Comparison of ENCODE assay signal across 24 cellular contexts in the genomic region with DNA sequence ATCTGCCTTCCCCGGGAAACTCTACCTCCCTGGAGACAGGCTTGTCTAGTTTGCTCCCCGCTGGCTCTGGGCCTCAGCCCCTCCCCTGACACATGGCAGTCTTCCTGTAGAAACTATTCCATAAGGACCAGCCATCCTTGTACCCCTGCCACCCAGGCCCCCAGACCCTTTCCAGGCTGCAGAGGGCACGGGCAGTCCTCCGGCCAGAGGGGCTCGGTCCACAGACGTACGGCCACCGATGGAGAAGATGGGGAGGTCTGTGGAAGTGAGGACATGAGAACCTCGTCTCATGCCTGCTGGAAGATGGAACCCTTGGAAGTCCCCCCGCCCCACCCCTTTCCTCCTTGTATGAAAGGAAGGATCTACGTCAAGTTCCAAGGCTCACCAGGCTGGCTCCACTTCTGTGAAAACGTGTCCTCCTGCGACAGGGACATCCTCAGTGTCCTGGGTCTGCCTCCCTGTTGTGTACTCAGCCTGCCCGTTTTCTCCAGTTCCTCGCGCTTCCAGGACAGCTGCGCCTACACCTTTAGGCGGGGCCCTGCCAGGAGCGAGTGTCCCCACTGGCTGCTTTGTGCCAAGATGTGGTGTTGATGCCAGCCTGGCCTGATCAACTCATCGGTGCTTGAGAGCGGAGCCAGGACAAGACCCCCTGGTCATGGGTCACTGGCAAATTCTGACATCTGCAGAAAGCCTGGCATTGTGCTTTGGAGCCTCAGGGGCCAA.
"Had no signal": no experiment of that assay in that cellular context is flagged by ENCODE, and none has a peak within 500 bp of the region (broad histone marks: within the 10 kb centered on the region; RNA-seq: fewer than 3 reads in every experiment).

No MANE protein-coding gene starts in this region.

- H3K27me3 Mint-ChIP-seq: stimulated activated naive CD8-positive, alpha-beta T cell treated with anti-CD3 and anti-CD28 coated beads, Interleukin-15, Interleukin-2, amounts not matched to agents 100 ng/mL and 50 ng/mL, for 24 hours had no signal

- H3K9me3 Mint-ChIP-seq: nephron progenitor cell; stimulated activated naive B cell treated with anti-CD40 and anti-IgM and Interleukin-4, amounts not matched to agents 10 μg/mL and 1 μg/mL and 100 μg/mL, for 72 hours; stimulated activated naive CD8-positive, alpha-beta T cell treated with anti-CD3 and anti-CD28 coated beads, Interleukin-15, Interleukin-2, amounts not matched to agents 100 ng/mL and 50 ng/mL, for 24 hours had no signal

- DNase-seq: dermis blood vessel endothelial cell; effector memory CD4-positive, alpha-beta T cell; hypothalamus; immature natural killer cell; islet precursor cell; kidney glomerular epithelial cell; left ventricle myocardium superior; lower lobe of right lung; naive thymus-derived CD8-positive, alpha-beta T cell; nephron progenitor cell; occipital lobe; ovary; posterior cingulate gyrus; retina; right lobe of liver; small intestine; stimulated activated CD4-positive, alpha-beta T cell treated with anti-CD3 and anti-CD28 coated beads, Interleukin-15, amount 100 ng/mL, for 24 hours; stimulated activated CD4-positive, alpha-beta T cell treated with anti-CD3 and anti-CD28 coated beads, Interleukin-2, amount 100 ng/mL, for 48 hours; stimulated activated naive B cell treated with anti-CD40 and anti-IgM and Interleukin-4, amounts not matched to agents 10 μg/mL and 1 μg/mL and 100 μg/mL, for 72 hours had no signal

- H3K4me1 Mint-ChIP-seq: immature natural killer cell; naive thymus-derived CD8-positive, alpha-beta T cell; stimulated activated naive B cell treated with anti-CD40 and anti-IgM and Interleukin-4, amounts not matched to agents 10 μg/mL and 1 μg/mL and 100 μg/mL, for 72 hours had no signal

- H3K27ac ChIP-seq: coronary artery, lower lobe of right lung, ovary, right lobe of liver, thoracic aorta, tibial nerve, vagina had no signal

- H3K4me3 ChIP-seq: coronary artery, lower lobe of right lung, ovary, right lobe of liver, thoracic aorta, tibial nerve, vagina had no signal

- H3K9me3 ChIP-seq: lower lobe of right lung, ovary, right lobe of liver, thoracic aorta, tibial nerve, vagina had no signal

- H3K36me3 Mint-ChIP-seq: immature natural killer cell; naive thymus-derived CD8-positive, alpha-beta T cell; stimulated activated naive B cell treated with anti-CD40 and anti-IgM and Interleukin-4, amounts not matched to agents 10 μg/mL and 1 μg/mL and 100 μg/mL, for 72 hours had no signal

- H3K4me3 Mint-ChIP-seq: immature natural killer cell; naive thymus-derived CD8-positive, alpha-beta T cell; nephron progenitor cell; stimulated activated naive B cell treated with anti-CD40 and anti-IgM and Interleukin-4, amounts not matched to agents 10 μg/mL and 1 μg/mL and 100 μg/mL, for 72 hours; stimulated activated naive CD8-positive, alpha-beta T cell treated with anti-CD3 and anti-CD28 coated beads, Interleukin-15, Interleukin-2, amounts not matched to agents 100 ng/mL and 50 ng/mL, for 24 hours had no signal

- H3K27me3 ChIP-seq: ovary, right lobe of liver, tibial nerve, vagina had no signal

- ATAC-seq: left ventricle myocardium superior; lower lobe of right lung; naive thymus-derived CD8-positive, alpha-beta T cell; right lobe of liver; stimulated activated naive B cell treated with anti-CD40 and anti-IgM and Interleukin-4, amounts not matched to agents 10 μg/mL and 1 μg/mL and 100 μg/mL, for 72 hours had no signal

- H3K27ac Mint-ChIP-seq: immature natural killer cell; naive thymus-derived CD8-positive, alpha-beta T cell; nephron progenitor cell; stimulated activated naive B cell treated with anti-CD40 and anti-IgM and Interleukin-4, amounts not matched to agents 10 μg/mL and 1 μg/mL and 100 μg/mL, for 72 hours; stimulated activated naive CD8-positive, alpha-beta T cell treated with anti-CD3 and anti-CD28 coated beads, Interleukin-15, Interleukin-2, amounts not matched to agents 100 ng/mL and 50 ng/mL, for 24 hours had no signal

- H3K4me1 ChIP-seq: lower lobe of right lung, right lobe of liver, tibial nerve, vagina had no signal

- H3K36me3 ChIP-seq: lower lobe of right lung, ovary, right lobe of liver, thoracic aorta, tibial nerve, vagina had no signal
